ENCODE assay signal across 8 cellular contexts in the genomic region with DNA sequence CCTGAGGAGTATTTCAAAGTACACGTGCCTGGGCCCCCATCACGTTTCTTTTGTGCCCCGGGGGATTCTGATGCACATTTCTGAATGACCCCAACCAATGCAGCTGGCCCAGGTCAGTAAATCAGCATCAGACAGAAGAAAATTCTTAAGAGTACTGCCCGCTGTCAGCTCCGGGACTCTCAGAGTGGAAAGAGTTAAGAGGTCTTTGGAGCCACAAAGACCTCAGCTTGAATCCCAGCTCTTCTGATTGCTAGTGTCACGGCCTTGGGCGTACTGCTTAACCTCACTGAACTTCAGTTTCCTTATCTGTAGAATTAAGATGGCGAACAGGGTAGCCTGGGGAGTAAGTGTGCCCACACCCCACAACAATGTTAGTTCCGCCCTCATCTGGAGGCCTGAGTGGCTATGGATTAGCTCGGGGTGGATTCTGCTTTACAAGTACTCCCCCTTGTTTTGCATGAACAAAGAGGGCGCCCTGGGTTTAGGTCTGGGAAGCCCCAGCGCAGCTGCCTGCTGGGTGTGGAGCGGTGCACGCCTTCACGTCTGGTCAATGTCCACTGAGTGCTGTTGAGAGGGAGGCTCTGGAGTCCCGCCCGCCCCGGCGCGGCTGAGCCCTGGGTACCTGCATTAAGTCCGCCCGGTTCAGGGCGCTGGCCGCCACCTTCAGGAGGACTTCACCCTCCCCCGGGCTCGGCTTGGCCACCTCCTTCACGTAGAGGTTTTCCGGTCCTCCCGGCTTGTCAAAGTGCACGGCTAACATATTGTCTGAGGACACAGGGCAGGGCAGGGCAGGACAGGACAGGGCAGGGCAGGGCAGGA. TPM values are rescaled to one million over a fixed set of nuclear protein-coding genes. Genes with fewer than 3 reads are reported as not detected.
DNase-seq lines count a peak whose midpoint lies in the region; ATAC-seq and TF ChIP-seq lines count a peak whose summit lies in the region.

No MANE protein-coding gene starts in this region.

- H3F3A ChIP-seq in MM.1S (ENCODE audit: insufficient read depth, low read length) (peaks cover 18% of the 10 kb centered on the region; the same call in 1 of the 2 replicates), SK-N-SH (replicated peaks; ENCODE audit: insufficient read depth) (peaks cover 32% of the 10 kb centered on the region)

- peak overlapping the region; percentile 95 for H3K4me3 Mint-ChIP-seq in HFFc6

- 3% methylated on average over 25 of the region's 30 CpGs for WGBS in SK-N-SH (ENCODE audit: low lambda C conversion rate)
- 9 to 11% methylated on average over 30 of the region's 30 CpGs for WGBS in lung, 2 donors
- WGBS in testis, 2 donors: 4 to 8% methylated on average over 18 to 26 of the region's 30 CpGs

- H3K4me1 ChIP-seq in MM.1S (ENCODE audit: low read length): peaks cover 9% of the 10 kb centered on the region; the same call in 1 of the 2 replicates
- H3K4me1 ChIP-seq in SK-N-SH (ENCODE audit: control insufficient read depth in 1 of 2, insufficient read depth in 2 of 2, low read depth in 1 of 2, low read length in 1 of 2): peaks cover 0 to 21% of the 10 kb centered on the region in 2 experiments; a peak in 2 of 4 replicates
- peaks cover 0 to 10% of the 10 kb centered on the region in 2 donors for H3K4me1 ChIP-seq in lung (ENCODE audit: control insufficient read depth in 2 of 2, insufficient read depth in 2 of 2, low read length in 2 of 2)
- H3K4me1 ChIP-seq in testis: peaks cover 10% of the 10 kb centered on the region

- TF ChIP-seq RAD21 in SK-N-SH (IDR thresholded peaks at IDR 0.05; ENCODE audit: low read length): peak; percentile 45

- no peak for TF ChIP-seq POLR2A in testis (IDR thresholded peaks at IDR 0.05)

- H3K36me3 Mint-ChIP-seq in HFFc6 (ENCODE audit: low read depth): peaks cover 21% of the 10 kb centered on the region

- H3K9me3 Mint-ChIP-seq in HFFc6: no peaks in the 10 kb centered on the region

- H3K9me3 ChIP-seq in MM.1S (replicated peaks; ENCODE audit: insufficient read depth, low read length) (no peaks in the 10 kb centered on the region), SK-N-SH (no peaks in the 10 kb centered on the region), lung (ENCODE audit: control insufficient read depth in 2 of 2, insufficient read depth in 1 of 2, low read length in 1 of 2) (no peaks in the 10 kb centered on the region), testis (no peaks in the 10 kb centered on the region)

- H3K36me3 ChIP-seq in MM.1S (replicated peaks; ENCODE audit: insufficient read depth, low read length): no peaks in the 10 kb centered on the region
- H3K36me3 ChIP-seq in SK-N-SH (replicated peaks in 1 of 2; ENCODE audit: control insufficient read depth in 1 of 2, insufficient read depth in 2 of 2, low read length in 1 of 2): peaks cover 29 to 38% of the 10 kb centered on the region in 2 experiments
- H3K36me3 ChIP-seq in lung (ENCODE audit: control insufficient read depth in 2 of 2, insufficient read depth in 2 of 2, low read length in 2 of 2): peaks cover 5 to 17% of the 10 kb centered on the region in 2 donors
- no peaks in the 10 kb centered on the region for H3K36me3 ChIP-seq in testis (ENCODE audit: low read depth, missing control alignments)

- no peaks in the 10 kb centered on the region; the same call in none of the 2 replicates for H3K27me3 Mint-ChIP-seq in HFFc6 (ENCODE audit: insufficient read depth)

- peak overlapping the region; percentile 69 for H3K9ac ChIP-seq in MM.1S (ENCODE audit: low read length)
- H3K9ac ChIP-seq in SK-N-SH: peak overlapping the region; percentile 82

- peak in 1 of 2 experiments; percentile 12; a peak in 2 of 4 replicates for TF ChIP-seq EP300 in SK-N-SH (IDR thresholded peaks at IDR 0.05; ENCODE audit: borderline replicate concordance in 1 of 2, low read depth in 1 of 2, low read length in 1 of 2)

- H3K4me2 ChIP-seq in MM.1S (ENCODE audit: low read depth, low read length) (peak overlapping the region; percentile 81), SK-N-SH (peak overlapping the region; percentile 87)

- no peaks in the 10 kb centered on the region for H3K9me2 ChIP-seq in MM.1S (replicated peaks; ENCODE audit: insufficient read depth, low read length)
- no peaks in the 10 kb centered on the region for H3K9me2 ChIP-seq in SK-N-SH

- in situ Hi-C loops in ACHN (cut with HindIII; ENCODE audit: low pct_ligation_motif_present, low pct_unique_long_range_greater_than_20kb, low sequenced_read_pairs): no loop called here

- peak overlapping the region; percentile 70; the same call in 1 of the 2 replicates for H3K27ac ChIP-seq in MM.1S (ENCODE audit: low read length)
- H3K27ac ChIP-seq in SK-N-SH (ENCODE audit: low read depth in 2 of 2, low read length in 1 of 2): peak overlapping the region; percentile 86 to 95
- peak overlapping the region; percentile 88 to 92 for H3K27ac ChIP-seq in lung (ENCODE audit: low read depth in 1 of 2, low read length in 1 of 2)
- H3K27ac ChIP-seq in testis: peak overlapping the region; percentile 81 to 87

- intact Hi-C loops in testis (cut with DNase I; ENCODE audit: low total_unique reads): no loop called here

- no peaks in the 10 kb centered on the region for H3K79me2 ChIP-seq in MM.1S (ENCODE audit: low read length)
- H3K79me2 ChIP-seq in SK-N-SH (ENCODE audit: insufficient read depth): peaks cover 13% of the 10 kb centered on the region; the same call in 1 of the 2 replicates

- ATAC-seq in lung (ENCODE audit: insufficient read depth, low FRiP score): peak; percentile 68

- peaks cover 39% of the 10 kb centered on the region for H3K4me1 Mint-ChIP-seq in HFFc6 (ENCODE audit: low read depth)

- peak; percentile 94 for DNase-seq in ACHN
- peak; percentile 91 for DNase-seq in GM12864 (ENCODE audit: low read depth)
- DNase-seq in HFFc6: peak; percentile 64
- peak; percentile 90 for DNase-seq in MM.1S
- peak; percentile 89 for DNase-seq in SK-N-SH
- peak; percentile 87 for DNase-seq in dermis blood vessel endothelial cell
- DNase-seq in lung (ENCODE audit: low spot score): peak; percentile 93
- peak; percentile 66 for DNase-seq in testis

- TF ChIP-seq CTCF in GM12864 (IDR thresholded peaks at IDR 0.05; ENCODE audit: low read depth, low read length, missing control alignments): no peak
- no peak for TF ChIP-seq CTCF in HFFc6 (IDR thresholded peaks at IDR 0.05)
- no peak for TF ChIP-seq CTCF in MM.1S (IDR thresholded peaks at IDR 0.05; ENCODE audit: low read length)
- no peak for TF ChIP-seq CTCF in SK-N-SH (IDR thresholded peaks at IDR 0.05)
- TF ChIP-seq CTCF in lung (IDR thresholded peaks at IDR 0.05; ENCODE audit: control extremely low read depth, extremely low read depth): no peak
- TF ChIP-seq CTCF in testis (IDR thresholded peaks at IDR 0.05): no peak

- POLR2A ChIA-PET in SK-N-SH (lab: Yijun Ruan, JAX): interaction anchor here (0.6 to 3.0 kb wide), 20 partner anchors 7 to 1207 kb away, joined by 3 to 66 read pairs (median 5); partner anchors contain the start of genes ATAD2B, CENPO, FAM228B and FKBP1B

- peak overlapping the region; percentile 95 for H3K27ac Mint-ChIP-seq in HFFc6

- CTCF ChIA-PET in SK-N-SH (lab: Yijun Ruan, JAX): interaction anchor here (0.6 to 5.8 kb wide), 70 partner anchors 8 to 902 kb away, joined by 3 to 75 read pairs (median 4); partner anchors contain the start of genes ATAD2B, CENPO, FAM228B and FKBP1B

- H3K4me3 ChIP-seq in GM12864 (ENCODE audit: low read depth, low read length): peak overlapping the region; percentile 65
- peak overlapping the region; percentile 89 for H3K4me3 ChIP-seq in MM.1S (ENCODE audit: low read length)
- peak overlapping the region; percentile 66 to 72 for H3K4me3 ChIP-seq in SK-N-SH (ENCODE audit: low read depth in 2 of 2, low read length in 1 of 2)
- H3K4me3 ChIP-seq in lung: peak overlapping the region; percentile 36
- H3K4me3 ChIP-seq in testis: peak overlapping the region; percentile 62 to 63

- H2AFZ ChIP-seq in MM.1S (ENCODE audit: low read length) (peak overlapping the region; percentile 95), SK-N-SH (ENCODE audit: low read depth) (peak overlapping the region; percentile 95)

- no peaks in the 10 kb centered on the region for H3K27me3 ChIP-seq in MM.1S (replicated peaks; ENCODE audit: insufficient read depth, low read length)
- no peaks in the 10 kb centered on the region for H3K27me3 ChIP-seq in SK-N-SH (ENCODE audit: insufficient read depth)
- H3K27me3 ChIP-seq in lung (ENCODE audit: control insufficient read depth, insufficient read depth): no peaks in the 10 kb centered on the region
- H3K27me3 ChIP-seq in testis: no peaks in the 10 kb centered on the region

- H4K20me1 ChIP-seq in MM.1S (ENCODE audit: insufficient read depth, low read length): no peaks in the 10 kb centered on the region
- no peaks in the 10 kb centered on the region for H4K20me1 ChIP-seq in SK-N-SH (ENCODE audit: insufficient read depth)

RNA-seq across cellular contexts. Expression of gene TP53I3, which starts 0.9 kb away (rescaled TPM):
- 10 to 100 TPM; 51.1 to 66.8 (median 61.4) TPM for total RNA-seq in HFFc6 (2021; fragmentation: NEBNext Ultra II Directional; extraction: Animal tissue kit (Norgen Biotek cat#: 25700))
- 110 and 116 TPM in 2 replicates for polyA plus RNA-seq in SK-N-SH (2012; rRNA removed)
- polyA plus RNA-seq in SK-N-SH (2012; cell fraction: cytosol; rRNA removed): 49.8 and 71.0 TPM in 2 replicates
- 344 and 375 TPM in 2 replicates for polyA plus RNA-seq in SK-N-SH (2012; cell fraction: nucleus; rRNA removed)
- total RNA-seq in dermis blood vessel endothelial cell: 63.2 and 88.3 TPM in 2 replicates
- 10 to 100 TPM; 35.7 to 56.3 TPM for total RNA-seq in lung
- 10 to 100 TPM; 49.5 to 63.8 TPM for polyA plus RNA-seq in lung
- total RNA-seq in testis: 10 to 100 TPM; 31.3 to 36.5 TPM
- 70.4 TPM for polyA plus RNA-seq in testis (ENCODE audit: insufficient read depth, low read depth, low replicate concordance)

RNA-seq across cellular contexts. Expression of gene SF3B6, which starts 7.7 kb away (rescaled TPM):
- total RNA-seq in HFFc6 (2021; fragmentation: NEBNext Ultra II Directional; extraction: Animal tissue kit (Norgen Biotek cat#: 25700)): 100 to 1,000 TPM; 112 to 139 (median 126) TPM
- 275 and 295 TPM in 2 replicates for polyA plus RNA-seq in SK-N-SH (2012; rRNA removed)
- polyA plus RNA-seq in SK-N-SH (2012; cell fraction: cytosol; rRNA removed): 400 and 550 TPM in 2 replicates
- 99.6 and 106 TPM in 2 replicates for polyA plus RNA-seq in SK-N-SH (2012; cell fraction: nucleus; rRNA removed)
- 113 and 165 TPM in 2 replicates for total RNA-seq in dermis blood vessel endothelial cell
- total RNA-seq in lung: 100 to 1,000 TPM in 1 of 2 donors, 10 to 100 TPM in 1; 56.1 to 148 TPM
- 100 to 1,000 TPM in 1 of 2 donors, 10 to 100 TPM in 1; 97.4 to 124 TPM for polyA plus RNA-seq in lung
- total RNA-seq in testis: 10 to 100 TPM; 69.3 to 87.4 TPM
- 142 TPM for polyA plus RNA-seq in testis (ENCODE audit: insufficient read depth, low read depth, low replicate concordance)

RNA-seq across cellular contexts. Expression of gene FKBP1B, which starts 34.2 kb away (rescaled TPM):
- 1 to 10 TPM; 4.0 to 6.9 (median 5.2) TPM for total RNA-seq in HFFc6 (2021; fragmentation: NEBNext Ultra II Directional; extraction: Animal tissue kit (Norgen Biotek cat#: 25700))
- polyA plus RNA-seq in SK-N-SH (2012; rRNA removed) (69.7 and 72.4 TPM in 2 replicates), lung (10 to 100 TPM; 13.0 to 19.0 TPM), testis (ENCODE audit: insufficient read depth, low read depth, low replicate concordance) (3.6 TPM)
- polyA plus RNA-seq in SK-N-SH (2012; cell fraction: cytosol; rRNA removed): 70.9 and 74.8 TPM in 2 replicates
- 35.5 and 45.1 TPM in 2 replicates for polyA plus RNA-seq in SK-N-SH (2012; cell fraction: nucleus; rRNA removed)
- total RNA-seq in dermis blood vessel endothelial cell (9.9 and 14.5 TPM in 2 replicates), lung (10 to 100 TPM; 10.5 to 13.6 TPM), testis (1 to 10 TPM; 2.7 to 3.0 TPM)

RNA-seq across cellular contexts. Expression of gene WDCP, which starts 36.6 kb away (rescaled TPM):
- 10 to 100 TPM; 12.0 to 19.4 (median 13.5) TPM for total RNA-seq in HFFc6 (2021; fragmentation: NEBNext Ultra II Directional; extraction: Animal tissue kit (Norgen Biotek cat#: 25700))
- polyA plus RNA-seq in SK-N-SH (2012; rRNA removed) (7.1 and 11.9 TPM in 2 replicates), lung (1 to 10 TPM; 2.1 to 3.2 TPM), testis (ENCODE audit: insufficient read depth, low read depth, low replicate concordance) (10.4 TPM)
- 7.2 and 8.2 TPM in 2 replicates for polyA plus RNA-seq in SK-N-SH (2012; cell fraction: cytosol; rRNA removed)
- 11.9 and 20.3 TPM in 2 replicates for polyA plus RNA-seq in SK-N-SH (2012; cell fraction: nucleus; rRNA removed)
- total RNA-seq in dermis blood vessel endothelial cell (11.4 and 13.3 TPM in 2 replicates), lung (1 to 10 TPM; 9.0 to 9.1 TPM), testis (10 to 100 TPM in 1 of 2 donors, 1 to 10 TPM in 1; 9.8 to 11.5 TPM)

RNA-seq across cellular contexts. Expression of gene PFN4, which starts 39.4 kb away (rescaled TPM):
- total RNA-seq in HFFc6 (2021; fragmentation: NEBNext Ultra II Directional; extraction: Animal tissue kit (Norgen Biotek cat#: 25700)): 1 to 10 TPM in 1 of 6 experiments, under 1 TPM in 5; 0.64 to 1.1 (median 0.90) TPM
- polyA plus RNA-seq in SK-N-SH (2012; rRNA removed): 0.54 and 0.61 TPM in 2 replicates
- 0.35 and 0.37 TPM in 2 replicates for polyA plus RNA-seq in SK-N-SH (2012; cell fraction: cytosol; rRNA removed)
- polyA plus RNA-seq in SK-N-SH (2012; cell fraction: nucleus; rRNA removed): 1.5 and 1.6 TPM in 2 replicates
- 0.23 and 1.7 TPM in 2 replicates for total RNA-seq in dermis blood vessel endothelial cell
- total RNA-seq in lung: 1 to 10 TPM in 1 of 2 donors, under 1 TPM in 1; 0.49 to 1.9 TPM
- under 1 TPM; 0.66 to 0.98 TPM for polyA plus RNA-seq in lung
- 10 to 100 TPM; 39.8 to 62.8 TPM for total RNA-seq in testis
- polyA plus RNA-seq in testis (ENCODE audit: insufficient read depth, low read depth, low replicate concordance): 248 TPM

Comparison
In these comparisons a context has a peak if more than half of its experiments do, and no peak if none do; other contexts are left out.
1. Peak in every context shown above with its lines: DNase-seq, ATAC-seq, H3K4me3 ChIP-seq and H3K27ac ChIP-seq.
2. H3K4me3 ChIP-seq: peak in every context shown above with its lines; median percentile 89 in MM.1S; 69 in SK-N-SH; 65 in GM12864; 62 in testis; 36 in lung.